Comparison of ENCODE assay signal across 23 cellular contexts in genomic region chr6:128118401-128118800, GRCh38.
DNase-seq lines count a peak whose midpoint lies in the region; ATAC-seq, FAIRE-seq and TF ChIP-seq lines count a peak whose summit lies in the region.
"Had no signal": no experiment of that assay in that cellular context is flagged by ENCODE, and none has a peak within 500 bp of the region (broad histone marks: within the 10 kb centered on the region; RNA-seq: fewer than 3 reads in every experiment).

No MANE protein-coding gene starts in this region.

- TF ChIP-seq RAD21 in A549 (conservative IDR thresholded peaks at IDR 0.05 in 1 of 2, IDR thresholded peaks at IDR 0.05 in 1 of 2): no peak

- H3K4me2 ChIP-seq in A549: no peak overlapping the region
- no peak overlapping the region for H3K4me2 ChIP-seq in GM23248 (ENCODE audit: unreplicated experiment)

- H4K20me1 ChIP-seq in GM23248 (ENCODE audit: insufficient read depth): no peaks in the 10 kb centered on the region

- H2AFZ ChIP-seq in GM23248: no peak overlapping the region

- no peak overlapping the region for H3K27ac Mint-ChIP-seq in CD14-positive monocyte
- H3K27ac Mint-ChIP-seq: CD8-positive, alpha-beta T cell; naive thymus-derived CD8-positive, alpha-beta T cell; progenitor cell of endocrine pancreas had no signal

- TF ChIP-seq CTCF in A549 (IDR thresholded peaks at IDR 0.05): no peak
- TF ChIP-seq CTCF in cardiac fibroblast (IDR thresholded peaks at IDR 0.05; ENCODE audit: low read depth, low read length): no peak
- TF ChIP-seq CTCF in fibroblast of villous mesenchyme (IDR thresholded peaks at IDR 0.05; ENCODE audit: insufficient read depth, low read depth, low read length): no peak
- TF ChIP-seq CTCF in gastrocnemius medialis (IDR thresholded peaks at IDR 0.05 in 4 of 5, conservative IDR thresholded peaks at IDR 0.05 in 1 of 5): no peak
- TF ChIP-seq CTCF in CD14-positive monocyte (IDR thresholded peaks at IDR 0.05): no peak

- H3K27ac ChIP-seq in A549 (no peak overlapping the region), GM23248 (no peak overlapping the region), gastrocnemius medialis (no peak overlapping the region)
- H3K27ac ChIP-seq: body of pancreas, coronary artery, tibial artery had no signal

- POLR2A ChIA-PET in A549 (lab: Yijun Ruan, JAX): no interaction called here

- no peaks in the 10 kb centered on the region for H3K9me2 ChIP-seq in GM23248 (ENCODE audit: insufficient read depth)

- CTCF ChIA-PET in A549 (lab: Yijun Ruan, JAX): no interaction called here

- peaks cover 0 to 4% (median 0%) of the 10 kb centered on the region in 3 donors for H3K27me3 Mint-ChIP-seq in CD14-positive monocyte (ENCODE audit: low read depth in 3 of 3)
- H3K27me3 Mint-ChIP-seq: naive thymus-derived CD8-positive, alpha-beta T cell; progenitor cell of endocrine pancreas had no signal

- FAIRE-seq in A549 (lab: Jason Lieb, UNC) (no peak), H54 (lab: Jason Lieb, UNC) (no peak)
- FAIRE-seq: keratinocyte had no signal

- no peak for ATAC-seq in A549
- ATAC-seq in gastrocnemius medialis: no peak
- ATAC-seq: body of pancreas; CD8-positive, alpha-beta T cell; naive thymus-derived CD8-positive, alpha-beta T cell had no signal

- H3K4me3 ChIP-seq in A549 (no peak overlapping the region), GM23248 (no peak overlapping the region), cardiac fibroblast (replicated peaks in 1 of 2; ENCODE audit: low read depth in 2 of 2, low read length in 2 of 2) (no peak overlapping the region), fibroblast of villous mesenchyme (ENCODE audit: low read depth, low read length) (no peak overlapping the region), gastrocnemius medialis (no peak overlapping the region)
- H3K4me3 ChIP-seq: body of pancreas, coronary artery, tibial artery had no signal

- H3K9me3 Mint-ChIP-seq in CD14-positive monocyte: peaks cover 0 to 6% (median 4%) of the 10 kb centered on the region in 7 donors

- TF ChIP-seq EP300 in A549 (IDR thresholded peaks at IDR 0.05): no peak

- H3F3A ChIP-seq in GM23248 (ENCODE audit: insufficient read depth): no peaks in the 10 kb centered on the region

- H3K4me3 Mint-ChIP-seq in CD14-positive monocyte: no peak overlapping the region
- H3K4me3 Mint-ChIP-seq: CD8-positive, alpha-beta T cell; naive thymus-derived CD8-positive, alpha-beta T cell had no signal

- no peaks in the 10 kb centered on the region for H3K9me3 ChIP-seq in A549
- H3K9me3 ChIP-seq in GM23248 (ENCODE audit: low read depth): no peaks in the 10 kb centered on the region
- no peaks in the 10 kb centered on the region for H3K9me3 ChIP-seq in gastrocnemius medialis
- H3K9me3 ChIP-seq: body of pancreas, tibial artery had no signal

- H3K36me3 ChIP-seq in GM23248 (ENCODE audit: low read depth): no peaks in the 10 kb centered on the region
- H3K36me3 ChIP-seq in gastrocnemius medialis: no peaks in the 10 kb centered on the region
- H3K36me3 ChIP-seq: tibial artery had no signal

- no peaks in the 10 kb centered on the region for H3K79me2 ChIP-seq in GM23248 (ENCODE audit: insufficient read depth)

- H3K4me1 ChIP-seq in A549 (no peaks in the 10 kb centered on the region), GM23248 (ENCODE audit: insufficient read depth) (peaks cover 11% of the 10 kb centered on the region), gastrocnemius medialis (no peaks in the 10 kb centered on the region)
- H3K4me1 ChIP-seq: tibial artery had no signal

- intact Hi-C loops in gastrocnemius medialis (cut with DNase I; ENCODE audit: low total_unique reads) (no loop called here), CD14-positive monocyte (cut with micrococcal nuclease) (no loop called here)

- H3K9ac ChIP-seq in GM23248: no peak overlapping the region

- in situ Hi-C loops in GM23248 (cut with MboI): no loop called here
- in situ Hi-C loops in gastrocnemius medialis (cut with MboI; ENCODE audit: low sequenced_read_pairs in 4 of 4): no loop called here

- DNase-seq in A549 (ENCODE audit: low read depth in 1 of 2, low spot score in 1 of 2) (no peak), GM23248 (peak; percentile 35), cardiac fibroblast (ENCODE audit: low read depth in 2 of 2) (peak; percentile 37 to 40), fibroblast of villous mesenchyme (ENCODE audit: low read depth) (peak; percentile 97), H54 (ENCODE audit: insufficient read length, low spot score) (no peak), gastrocnemius medialis (no peak), CD14-positive monocyte (ENCODE audit: low spot score) (no peak)
- no peak for DNase-seq in effector CD4-positive, alpha-beta T cell
- DNase-seq: activated naive CD4-positive, alpha-beta T cell; activated T-cell treated with anti-CD3 and anti-CD28 coated beads for 4 hours; body of pancreas; CD8-positive, alpha-beta T cell; DND-41; hippocampal formation; naive thymus-derived CD8-positive, alpha-beta T cell; NCI-H1105; NCI-H524; Right ventricle myocardium superior; stimulated activated naive CD4-positive, alpha-beta T cell treated with Interleukin-2 at 50 U/mL for 16 hours; tibial artery had no signal

- peaks cover 3% of the 10 kb centered on the region for H3K4me1 Mint-ChIP-seq in CD14-positive monocyte

- no peaks in the 10 kb centered on the region for H3K27me3 ChIP-seq in GM23248 (replicated peaks; ENCODE audit: insufficient read depth)
- no peaks in the 10 kb centered on the region for H3K27me3 ChIP-seq in gastrocnemius medialis
- H3K27me3 ChIP-seq: body of pancreas, tibial artery had no signal

- H3K36me3 Mint-ChIP-seq in CD14-positive monocyte: no peaks in the 10 kb centered on the region

- TF ChIP-seq POLR2A in A549 (IDR thresholded peaks at IDR 0.05; ENCODE audit: low read length): no peak
- TF ChIP-seq POLR2A in H54 (IDR thresholded peaks at IDR 0.05; ENCODE audit: low read depth, low read length): no peak
- TF ChIP-seq POLR2A in gastrocnemius medialis (IDR thresholded peaks at IDR 0.05): no peak

TF ChIP-seq in A549, 52 proteins besides CTCF, POLR2A, EP300 and RAD21:
- TF ChIP-seq FOSL2 (IDR thresholded peaks at IDR 0.05): no peak
- TF ChIP-seq FOSL2 (CRISPR knock-in tag; IDR thresholded peaks at IDR 0.05): no peak
- TF ChIP-seq MAFK (IDR thresholded peaks at IDR 0.05; ENCODE audit: partially characterized antibody): peak; percentile 96

Comparison
In these comparisons a context has a peak if more than half of its experiments do, and no peak if none do; other contexts are left out.
1. DNase-seq: peak in GM23248 (single experiment), cardiac fibroblast (2 of 2) and fibroblast of villous mesenchyme (single experiment); none in A549 (0 of 2), effector CD4-positive, alpha-beta T cell (single experiment), H54 (single experiment), gastrocnemius medialis (0 of 2) and CD14-positive monocyte (single experiment).